Comparison of ENCODE assay signal across 7 cellular contexts in genomic region chr5:157828949-157829639, GRCh38. TPM values are rescaled to one million over a fixed set of nuclear protein-coding genes. Genes with fewer than 3 reads are reported as not detected.
DNase-seq lines count a peak whose midpoint lies in the region; ATAC-seq and TF ChIP-seq lines count a peak whose summit lies in the region.

No MANE protein-coding gene starts in this region.

- H3K4me1 ChIP-seq in Karpas-422 (ENCODE audit: low read length): peaks cover 72% of the 10 kb centered on the region
- peaks cover 8% of the 10 kb centered on the region for H3K4me1 ChIP-seq in colonic mucosa
- H3K4me1 ChIP-seq in thyroid gland: peaks cover 8 to 18% of the 10 kb centered on the region in 2 donors

- ATAC-seq in HG03045 (IDR thresholded peaks at IDR 0.05; ENCODE audit: unreplicated experiment): no peak

- H3K4me3 ChIP-seq in Karpas-422 (ENCODE audit: low read length) (no peak overlapping the region), colonic mucosa (no peak overlapping the region), thyroid gland (replicated peaks in 1 of 3) (no peak overlapping the region)

- no peaks in the 10 kb centered on the region for H3K27me3 Mint-ChIP-seq in progenitor cell of endocrine pancreas

- H4K20me1 ChIP-seq in Karpas-422 (ENCODE audit: insufficient read depth, low read depth, low read length): no peaks in the 10 kb centered on the region

- H3K4me2 ChIP-seq in Karpas-422 (ENCODE audit: low read depth, low read length, poor library complexity, severe bottlenecking): no peak overlapping the region

- DNase-seq in ELR (ENCODE audit: low read depth) (peak; percentile 28), Karpas-422 (peak; percentile 53), colonic mucosa (no peak), progenitor cell of endocrine pancreas (ENCODE audit: low spot score, unreplicated experiment) (no peak), thyroid gland (no peak)
- DNase-seq in stimulated activated CD4-positive, alpha-beta T cell treated with anti-CD3 and anti-CD28 coated beads, Interleukin-2, amount 100 ng/mL, for 24 hours: no peak

- H3K27ac ChIP-seq in Karpas-422 (ENCODE audit: low read length) (peak overlapping the region; percentile 74; the same call in 1 of the 2 replicates), colonic mucosa (no peak overlapping the region), thyroid gland (no peak overlapping the region)

- H3K36me3 ChIP-seq in Karpas-422 (ENCODE audit: insufficient read depth, low read length) (0 out of 2 replicates have a peak, but pooled peaks cover 3% of the 10 kb centered on the region), colonic mucosa (no peaks in the 10 kb centered on the region), thyroid gland (no peaks in the 10 kb centered on the region)

- no peak overlapping the region for H2AFZ ChIP-seq in Karpas-422 (ENCODE audit: low read length)

- TF ChIP-seq CTCF in colonic mucosa (IDR thresholded peaks at IDR 0.05) (peak; percentile 22), progenitor cell of endocrine pancreas (IDR thresholded peaks at IDR 0.05; ENCODE audit: unreplicated experiment) (peak; percentile 20), thyroid gland (IDR thresholded peaks at IDR 0.05) (peak in 1 of 6 experiments; percentile 30)

- 95% methylated on average over 4 of the region's 4 CpGs for WGBS in thyroid gland, 2 donors

- no peaks in the 10 kb centered on the region for H3K27me3 ChIP-seq in Karpas-422 (ENCODE audit: low read length)
- H3K27me3 ChIP-seq in colonic mucosa: no peaks in the 10 kb centered on the region
- no peaks in the 10 kb centered on the region for H3K27me3 ChIP-seq in thyroid gland

- intact Hi-C loops in colonic mucosa (cut with DNase I) (no loop called here), thyroid gland (cut with DNase I) (no loop called here)

- H3K9ac ChIP-seq in Karpas-422 (ENCODE audit: low read length) (no peak overlapping the region), colonic mucosa (ENCODE audit: low read depth in 2 of 2, low read length in 2 of 2) (no peak overlapping the region)

- H3K27ac Mint-ChIP-seq in progenitor cell of endocrine pancreas: peak overlapping the region; percentile 10

- H3K9me3 Mint-ChIP-seq in progenitor cell of endocrine pancreas (ENCODE audit: low read depth): no peaks in the 10 kb centered on the region

- H3K36me3 Mint-ChIP-seq in progenitor cell of endocrine pancreas (ENCODE audit: insufficient read depth): no peaks in the 10 kb centered on the region

- H3K9me2 ChIP-seq in Karpas-422 (replicated peaks; ENCODE audit: insufficient read depth, low read length): no peaks in the 10 kb centered on the region

- peaks cover 99% of the 10 kb centered on the region for H3K79me2 ChIP-seq in Karpas-422 (ENCODE audit: low read length)

- no peak overlapping the region for H3K4me3 Mint-ChIP-seq in progenitor cell of endocrine pancreas (ENCODE audit: low read depth)

- no peak for TF ChIP-seq POLR2A in thyroid gland (IDR thresholded peaks at IDR 0.05)

- H3K9me3 ChIP-seq in Karpas-422 (ENCODE audit: low read length) (no peaks in the 10 kb centered on the region), colonic mucosa (no peaks in the 10 kb centered on the region), thyroid gland (no peaks in the 10 kb centered on the region)

- peaks cover 8% of the 10 kb centered on the region for H3K4me1 Mint-ChIP-seq in progenitor cell of endocrine pancreas (ENCODE audit: low read depth)

RNA-seq across cellular contexts. Expression of gene CLINT1, which starts 29.9 kb away (rescaled TPM):
- 49.4 and 87.7 TPM in 2 replicates for total RNA-seq in Karpas-422 (2014; rRNA removed; shearing (Covaris generic); ENCODE audit: low replicate concordance)
- total RNA-seq in colonic mucosa: 100 to 1,000 TPM; 127 to 183 TPM
- 78.7 and 82.3 TPM in 2 replicates for total RNA-seq in progenitor cell of endocrine pancreas
- total RNA-seq in thyroid gland: 100 to 1,000 TPM; 126 to 198 (median 159) TPM

Comparison
In these comparisons a context has a peak if more than half of its experiments do, and no peak if none do; other contexts are left out.
1. DNase-seq: peak in ELR (single experiment) and Karpas-422 (single experiment); none in colonic mucosa (single experiment), progenitor cell of endocrine pancreas (single experiment), thyroid gland (0 of 2) and stimulated activated CD4-positive, alpha-beta T cell treated with anti-CD3 and anti-CD28 coated beads, Interleukin-2, amount 100 ng/mL, for 24 hours (0 of 2).